Comparison of ENCODE assay signal across 9 cellular contexts in the genomic region with DNA sequence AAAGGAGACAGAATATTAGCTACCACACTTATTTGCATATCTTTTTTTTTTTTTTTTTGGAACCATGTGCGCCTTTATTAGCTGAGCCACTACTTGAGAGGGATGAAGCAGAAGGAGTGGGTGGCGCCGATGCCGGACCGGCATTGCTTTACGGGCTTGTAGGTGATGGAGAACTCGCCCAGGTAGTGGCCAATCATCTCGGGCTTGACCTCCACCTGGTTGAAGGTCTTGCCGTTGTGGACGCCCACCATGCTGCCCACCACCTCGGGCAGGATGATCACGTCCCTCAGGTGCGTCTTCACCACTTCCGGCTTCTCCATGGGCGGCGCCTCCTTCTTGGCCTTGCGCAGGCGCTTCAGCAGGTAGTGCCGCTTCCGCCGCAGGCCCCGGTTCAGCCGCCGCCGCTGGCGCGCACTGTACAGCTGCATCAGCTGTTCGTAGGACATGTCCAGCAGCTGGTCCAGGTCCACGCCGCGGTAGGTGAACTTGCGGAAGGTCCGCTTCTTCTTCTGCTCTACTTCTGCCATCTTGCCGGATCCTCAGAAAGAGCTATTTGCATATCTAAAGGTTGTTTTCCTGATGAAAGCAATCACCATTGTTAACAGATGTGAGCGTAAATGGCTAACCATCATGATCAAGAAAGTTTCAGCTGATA. TPM values are rescaled to one million over a fixed set of nuclear protein-coding genes. Genes with fewer than 3 reads are reported as not detected.
DNase-seq lines count a peak whose midpoint lies in the region; ATAC-seq and TF ChIP-seq lines count a peak whose summit lies in the region.
"Not testable (repeated sequence)": the region's sequence is repeated elsewhere in the genome, so short reads cannot be mapped to it uniquely, and the experiment has no call there.
"Had no signal": no experiment of that assay in that cellular context is flagged by ENCODE, and none has a peak within 500 bp of the region (broad histone marks: within the 10 kb centered on the region; RNA-seq: fewer than 3 reads in every experiment).

No MANE protein-coding gene starts in this region.

- H3K4me2 ChIP-seq in Loucy (ENCODE audit: low read depth, low read length, poor library complexity, severe bottlenecking): not testable (repeated sequence)

- peak; percentile 97 for ATAC-seq in left colon

- not testable (repeated sequence) for H3K9ac ChIP-seq in Loucy (ENCODE audit: low read depth, low read length, poor library complexity, severe bottlenecking)

- not testable (repeated sequence) for H3K79me2 ChIP-seq in Loucy (ENCODE audit: insufficient read depth, low read length)

- in situ Hi-C loops in ACHN (cut with HindIII; ENCODE audit: low pct_ligation_motif_present, low pct_unique_long_range_greater_than_20kb, low sequenced_read_pairs): not testable (repeated sequence)

- intact Hi-C loops in left colon (cut with DNase I, micrococcal nuclease): not testable (repeated sequence)

- H4K20me1 ChIP-seq in Loucy (ENCODE audit: insufficient read depth, low read length, poor library complexity, severe bottlenecking): not testable (repeated sequence)

- peak; percentile 53 for DNase-seq in ACHN
- DNase-seq in activated T-cell treated with anti-CD3 and anti-CD28 coated beads for 24 hours (ENCODE audit: low read depth): peak; percentile 42
- DNase-seq in central memory CD4-positive, alpha-beta T cell: peak; percentile 47
- peak in 1 of 2 donors; percentile 66 for DNase-seq in left colon
- peak; percentile 62 for DNase-seq in stimulated activated CD4-positive, alpha-beta T cell treated with anti-CD3 and anti-CD28 coated beads, Interleukin-15, amount 100 ng/mL, for 24 hours

- H3K4me1 ChIP-seq in Loucy (ENCODE audit: insufficient read depth, low read length, poor library complexity, severe bottlenecking): not testable (repeated sequence)

- peaks cover 20% of the 10 kb centered on the region for H3K27me3 ChIP-seq in Loucy (ENCODE audit: insufficient read depth, low read length, poor library complexity, severe bottlenecking)

- H3K9me3 ChIP-seq in Loucy (ENCODE audit: insufficient read depth, low read depth, low read length): not testable (repeated sequence)

- peak overlapping the region; percentile 12 for H3K4me3 ChIP-seq in Loucy (ENCODE audit: low read length, poor library complexity, severe bottlenecking)

- peak; percentile 78 for TF ChIP-seq POLR2A in GM19193 (IDR thresholded peaks at IDR 0.05; ENCODE audit: extremely low read depth, insufficient read depth, insufficient read length)
- TF ChIP-seq POLR2A in Raji (IDR thresholded peaks at IDR 0.05; ENCODE audit: insufficient read depth, low read depth, low read length): peak; percentile 77

- not testable (repeated sequence) for H3K9me2 ChIP-seq in Loucy (replicated peaks; ENCODE audit: low read depth, low read length)

- H3F3A ChIP-seq in Loucy (ENCODE audit: low read depth): not testable (repeated sequence)

- H2AFZ ChIP-seq in Loucy (ENCODE audit: low read length): not testable (repeated sequence)

- not testable (repeated sequence) for TF ChIP-seq CTCF in Loucy (conservative IDR thresholded peaks at IDR 0.05; ENCODE audit: low read length)

- not testable (repeated sequence) for H3K36me3 ChIP-seq in Loucy (ENCODE audit: insufficient read depth, low read length)

RNA-seq across cellular contexts. Expression of gene COA6, which starts 16.5 kb away (rescaled TPM):
- total RNA-seq in left colon: 10 to 100 TPM; 29.7 to 35.6 TPM
- total RNA-seq: ascending aorta had no signal
